In genomic region chr5:124580925-124581821, GRCh38 we compare ENCODE assay signal across 1 cellular context.
TF ChIP-seq lines count a peak whose summit lies in the region.

No MANE protein-coding gene starts in this region.

TF ChIP-seq in HepG2, 621 proteins besides CTCF, POLR2A, EP300 and RAD21 (continued from another document and continues in another):
- TF ChIP-seq, protein P1, sequence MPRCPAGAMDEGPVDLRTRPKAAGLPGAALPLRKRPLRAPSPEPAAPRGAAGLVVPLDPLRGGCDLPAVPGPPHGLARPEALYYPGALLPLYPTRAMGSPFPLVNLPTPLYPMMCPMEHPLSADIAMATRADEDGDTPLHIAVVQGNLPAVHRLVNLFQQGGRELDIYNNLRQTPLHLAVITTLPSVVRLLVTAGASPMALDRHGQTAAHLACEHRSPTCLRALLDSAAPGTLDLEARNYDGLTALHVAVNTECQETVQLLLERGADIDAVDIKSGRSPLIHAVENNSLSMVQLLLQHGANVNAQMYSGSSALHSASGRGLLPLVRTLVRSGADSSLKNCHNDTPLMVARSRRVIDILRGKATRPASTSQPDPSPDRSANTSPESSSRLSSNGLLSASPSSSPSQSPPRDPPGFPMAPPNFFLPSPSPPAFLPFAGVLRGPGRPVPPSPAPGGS (CRISPR knock-in tag; IDR thresholded peaks at IDR 0.05) = 0 out of 2 replicates have a peak, but pooled peaks have one; percentile 13
- TF ChIP-seq ZNF446 (CRISPR knock-in tag; IDR thresholded peaks at IDR 0.05) = no peak
- TF ChIP-seq MIER3 (CRISPR knock-in tag; IDR thresholded peaks at IDR 0.05; ENCODE audit: borderline replicate concordance) = peak; percentile 68; the same call in 1 of the 2 replicates
- TF ChIP-seq FOXJ3 (CRISPR knock-in tag; IDR thresholded peaks at IDR 0.05; ENCODE audit: borderline replicate concordance) = peak; percentile 91; the same call in 1 of the 2 replicates
- 0 out of 2 replicates have a peak, but pooled peaks have one; percentile 45 for TF ChIP-seq ZNF318 (CRISPR knock-in tag; IDR thresholded peaks at IDR 0.05)
- peak; percentile 81 for TF ChIP-seq RCOR2 (CRISPR knock-in tag; IDR thresholded peaks at IDR 0.05)
- peak; percentile 24; the same call in 1 of the 2 replicates for TF ChIP-seq BHLHE40 (IDR thresholded peaks at IDR 0.05; ENCODE audit: low read length)
- peak; percentile 74 for TF ChIP-seq SKIL (CRISPR knock-in tag; IDR thresholded peaks at IDR 0.05; ENCODE audit: borderline replicate concordance)
- TF ChIP-seq PHF20 (CRISPR knock-in tag; IDR thresholded peaks at IDR 0.05) = no peak
- no peak for TF ChIP-seq ZNF878 (CRISPR knock-in tag; IDR thresholded peaks at IDR 0.05)
- peak; percentile 68; the same call in 1 of the 2 replicates for TF ChIP-seq CHD4 (IDR thresholded peaks at IDR 0.05; ENCODE audit: borderline replicate concordance, low read length)
- no peak for TF ChIP-seq ELF4 (CRISPR knock-in tag; IDR thresholded peaks at IDR 0.05; ENCODE audit: borderline replicate concordance)
- TF ChIP-seq ZSCAN29 (CRISPR knock-in tag; conservative IDR thresholded peaks at IDR 0.05) = 0 out of 2 replicates have a peak, but pooled peaks have one; percentile 28
- TF ChIP-seq, protein P2, sequence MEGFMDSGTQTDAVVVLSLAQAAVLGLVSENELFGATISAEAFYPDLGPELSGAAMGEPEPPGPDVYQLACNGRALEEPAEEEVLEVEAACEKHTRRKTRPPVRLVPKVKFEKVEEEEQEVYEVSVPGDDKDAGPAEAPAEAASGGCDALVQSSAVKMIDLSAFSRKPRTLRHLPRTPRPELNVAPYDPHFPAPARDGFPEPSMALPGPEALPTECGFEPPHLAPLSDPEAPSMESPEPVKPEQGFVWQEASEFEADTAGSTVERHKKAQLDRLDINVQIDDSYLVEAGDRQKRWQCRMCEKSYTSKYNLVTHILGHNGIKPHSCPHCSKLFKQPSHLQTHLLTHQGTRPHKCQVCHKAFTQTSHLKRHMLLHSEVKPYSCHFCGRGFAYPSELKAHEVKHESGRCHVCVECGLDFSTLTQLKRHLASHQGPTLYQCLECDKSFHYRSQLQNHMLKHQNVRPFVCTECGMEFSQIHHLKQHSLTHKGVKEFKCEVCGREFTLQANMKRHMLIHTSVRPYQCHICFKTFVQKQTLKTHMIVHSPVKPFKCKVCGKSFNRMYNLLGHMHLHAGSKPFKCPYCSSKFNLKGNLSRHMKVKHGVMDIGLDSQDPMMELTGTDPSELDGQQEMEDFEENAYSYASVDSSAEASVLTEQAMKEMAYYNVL (CRISPR knock-in tag; IDR thresholded peaks at IDR 0.05; ENCODE audit: borderline replicate concordance) = peak; percentile 62; the same call in 1 of the 2 replicates
- TF ChIP-seq BCL6 (CRISPR knock-in tag; IDR thresholded peaks at IDR 0.05) = peak; percentile 91
- peak; percentile 93 for TF ChIP-seq ASH2L (IDR thresholded peaks at IDR 0.05; ENCODE audit: insufficient read length, low read depth, low read length)
- peak; percentile 89; the same call in 1 of the 2 replicates for TF ChIP-seq AHDC1 (CRISPR knock-in tag; IDR thresholded peaks at IDR 0.05; ENCODE audit: borderline replicate concordance)
- TF ChIP-seq, protein P3, sequence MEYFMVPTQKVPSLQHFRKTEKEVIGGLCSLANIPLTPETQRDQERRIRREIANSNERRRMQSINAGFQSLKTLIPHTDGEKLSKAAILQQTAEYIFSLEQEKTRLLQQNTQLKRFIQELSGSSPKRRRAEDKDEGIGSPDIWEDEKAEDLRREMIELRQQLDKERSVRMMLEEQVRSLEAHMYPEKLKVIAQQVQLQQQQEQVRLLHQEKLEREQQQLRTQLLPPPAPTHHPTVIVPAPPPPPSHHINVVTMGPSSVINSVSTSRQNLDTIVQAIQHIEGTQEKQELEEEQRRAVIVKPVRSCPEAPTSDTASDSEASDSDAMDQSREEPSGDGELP (IDR thresholded peaks at IDR 0.05; ENCODE audit: borderline replicate concordance, low read depth) = peak; percentile 49; the same call in 1 of the 2 replicates
- TF ChIP-seq, protein P4, sequence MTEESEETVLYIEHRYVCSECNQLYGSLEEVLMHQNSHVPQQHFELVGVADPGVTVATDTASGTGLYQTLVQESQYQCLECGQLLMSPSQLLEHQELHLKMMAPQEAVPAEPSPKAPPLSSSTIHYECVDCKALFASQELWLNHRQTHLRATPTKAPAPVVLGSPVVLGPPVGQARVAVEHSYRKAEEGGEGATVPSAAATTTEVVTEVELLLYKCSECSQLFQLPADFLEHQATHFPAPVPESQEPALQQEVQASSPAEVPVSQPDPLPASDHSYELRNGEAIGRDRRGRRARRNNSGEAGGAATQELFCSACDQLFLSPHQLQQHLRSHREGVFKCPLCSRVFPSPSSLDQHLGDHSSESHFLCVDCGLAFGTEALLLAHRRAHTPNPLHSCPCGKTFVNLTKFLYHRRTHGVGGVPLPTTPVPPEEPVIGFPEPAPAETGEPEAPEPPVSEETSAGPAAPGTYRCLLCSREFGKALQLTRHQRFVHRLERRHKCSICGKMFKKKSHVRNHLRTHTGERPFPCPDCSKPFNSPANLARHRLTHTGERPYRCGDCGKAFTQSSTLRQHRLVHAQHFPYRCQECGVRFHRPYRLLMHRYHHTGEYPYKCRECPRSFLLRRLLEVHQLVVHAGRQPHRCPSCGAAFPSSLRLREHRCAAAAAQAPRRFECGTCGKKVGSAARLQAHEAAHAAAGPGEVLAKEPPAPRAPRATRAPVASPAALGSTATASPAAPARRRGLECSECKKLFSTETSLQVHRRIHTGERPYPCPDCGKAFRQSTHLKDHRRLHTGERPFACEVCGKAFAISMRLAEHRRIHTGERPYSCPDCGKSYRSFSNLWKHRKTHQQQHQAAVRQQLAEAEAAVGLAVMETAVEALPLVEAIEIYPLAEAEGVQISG (CRISPR knock-in tag; IDR thresholded peaks at IDR 0.05) = peak; percentile 54; the same call in 1 of the 2 replicates
- peak; percentile 56 for TF ChIP-seq MAX (IDR thresholded peaks at IDR 0.05)
- TF ChIP-seq XRCC5 (optimal IDR thresholded peaks at IDR 0.05; ENCODE audit: low read length) = peak; percentile 73
- TF ChIP-seq, protein P5, sequence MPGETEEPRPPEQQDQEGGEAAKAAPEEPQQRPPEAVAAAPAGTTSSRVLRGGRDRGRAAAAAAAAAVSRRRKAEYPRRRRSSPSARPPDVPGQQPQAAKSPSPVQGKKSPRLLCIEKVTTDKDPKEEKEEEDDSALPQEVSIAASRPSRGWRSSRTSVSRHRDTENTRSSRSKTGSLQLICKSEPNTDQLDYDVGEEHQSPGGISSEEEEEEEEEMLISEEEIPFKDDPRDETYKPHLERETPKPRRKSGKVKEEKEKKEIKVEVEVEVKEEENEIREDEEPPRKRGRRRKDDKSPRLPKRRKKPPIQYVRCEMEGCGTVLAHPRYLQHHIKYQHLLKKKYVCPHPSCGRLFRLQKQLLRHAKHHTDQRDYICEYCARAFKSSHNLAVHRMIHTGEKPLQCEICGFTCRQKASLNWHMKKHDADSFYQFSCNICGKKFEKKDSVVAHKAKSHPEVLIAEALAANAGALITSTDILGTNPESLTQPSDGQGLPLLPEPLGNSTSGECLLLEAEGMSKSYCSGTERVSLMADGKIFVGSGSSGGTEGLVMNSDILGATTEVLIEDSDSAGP (CRISPR knock-in tag; IDR thresholded peaks at IDR 0.05; ENCODE audit: borderline replicate concordance) = peak; percentile 97
- no peak for TF ChIP-seq RELA (CRISPR knock-in tag; IDR thresholded peaks at IDR 0.05)
